ENCODE assay signal across 27 cellular contexts in the genomic region with DNA sequence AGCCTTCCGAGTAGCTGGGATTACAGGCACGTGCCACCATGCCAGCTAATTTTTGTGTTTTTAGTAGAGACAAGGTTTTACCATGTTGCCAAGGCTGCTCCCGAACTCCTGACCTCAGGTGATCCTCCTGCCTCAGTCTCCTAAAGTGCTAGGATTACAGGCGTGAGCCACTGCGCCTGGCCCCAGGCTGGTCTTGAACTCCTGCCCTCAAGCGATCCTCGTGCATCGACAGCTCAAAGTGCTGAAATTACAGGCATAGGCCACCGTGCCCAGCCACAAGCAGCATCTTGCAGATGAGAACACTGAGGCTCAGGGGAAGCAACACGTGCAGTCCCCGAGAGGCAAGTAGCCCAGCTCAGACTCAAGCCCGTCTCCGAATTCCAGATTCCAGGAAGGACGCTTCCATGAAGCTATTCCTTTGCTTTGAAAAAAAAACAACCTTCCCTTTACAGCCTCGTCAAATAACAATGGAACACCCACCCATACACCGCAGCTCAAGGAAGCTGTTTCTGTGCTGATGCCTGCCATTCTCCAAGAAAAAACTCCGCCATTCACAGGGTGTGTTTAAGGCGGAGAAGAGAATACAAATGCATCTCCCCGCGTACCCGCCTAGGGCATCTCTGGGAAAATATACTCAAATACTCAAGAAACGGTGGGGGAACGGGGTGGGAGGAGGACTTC. TPM values are rescaled to one million over a fixed set of nuclear protein-coding genes. Genes with fewer than 3 reads are reported as not detected.
DNase-seq lines count a peak whose midpoint lies in the region; ATAC-seq and TF ChIP-seq lines count a peak whose summit lies in the region.
"Had no signal": no experiment of that assay in that cellular context is flagged by ENCODE, and none has a peak within 500 bp of the region (broad histone marks: within the 10 kb centered on the region; RNA-seq: fewer than 3 reads in every experiment).

No MANE protein-coding gene starts in this region.

- H3K27me3 Mint-ChIP-seq in H9 (ENCODE audit: low read depth) = peaks cover 7% of the 10 kb centered on the region
- peaks cover 6% of the 10 kb centered on the region for H3K27me3 Mint-ChIP-seq in progenitor cell of endocrine pancreas

- H3K4me1 Mint-ChIP-seq in H9 (peaks cover 25 to 33% of the 10 kb centered on the region in 2 experiments), progenitor cell of endocrine pancreas (ENCODE audit: low read depth) (peaks cover 8% of the 10 kb centered on the region)
- H3K4me1 Mint-ChIP-seq: activated naive CD8-positive, alpha-beta T cell treated with anti-CD3 and anti-CD28 coated beads, Interleukin-2, amount 50 U/mL, for 24 hours; nephron had no signal

- H3K4me2 ChIP-seq in H9 (ENCODE audit: insufficient read depth, insufficient read length, low read length) = no peak overlapping the region
- H3K4me2 ChIP-seq: BLaER1 treated with 17β-estradiol and CSF1 and Interleukin-3, amounts not matched to agents 10 nM and 100 nM had no signal

- no peak overlapping the region for H3K18ac ChIP-seq in H9 (ENCODE audit: insufficient read length, low read depth, low read length)

- no peak overlapping the region for H4K5ac ChIP-seq in H9 (ENCODE audit: insufficient read length, low read depth, low read length)

- H3K79me1 ChIP-seq in H9 (ENCODE audit: insufficient read depth, low read depth, low read length, poor library complexity, severe bottlenecking) = no peaks in the 10 kb centered on the region

- no peak overlapping the region for H3K27ac ChIP-seq in H9 (ENCODE audit: insufficient read length, low read depth, low read length)
- H3K27ac ChIP-seq: BLaER1 treated with 17β-estradiol and CSF1 and Interleukin-3, amounts not matched to agents 10 nM and 100 nM; stomach; tibial artery had no signal

- no peak overlapping the region for H2AFZ ChIP-seq in H9 (ENCODE audit: low read length)

- no peak overlapping the region for H3T11ph ChIP-seq in H9 (ENCODE audit: low read length)

- no peaks in the 10 kb centered on the region for H3K79me2 ChIP-seq in H9 (ENCODE audit: insufficient read depth, low read length)

- no peak overlapping the region for H2BK5ac ChIP-seq in H9 (ENCODE audit: insufficient read length, low read length)

- no peak overlapping the region for H4K8ac ChIP-seq in H9 (replicated peaks; ENCODE audit: insufficient read length, low read depth, low read length)

- no peak overlapping the region for H2AK5ac ChIP-seq in H9 (ENCODE audit: insufficient read length, low read length)

- TF ChIP-seq CTCF in H9 (conservative IDR thresholded peaks at IDR 0.05) = no peak
- TF ChIP-seq CTCF in progenitor cell of endocrine pancreas (IDR thresholded peaks at IDR 0.05; ENCODE audit: unreplicated experiment) = no peak

- H3K9me3 Mint-ChIP-seq in H9 (peaks cover 8 to 10% of the 10 kb centered on the region in 2 experiments), progenitor cell of endocrine pancreas (ENCODE audit: low read depth) (peaks cover 4% of the 10 kb centered on the region)

- H3K36me3 ChIP-seq in NT2/D1 (ENCODE audit: insufficient read depth, insufficient read length, low read length) = no peaks in the 10 kb centered on the region
- H3K36me3 ChIP-seq: BLaER1 treated with 17β-estradiol and CSF1 and Interleukin-3, amounts not matched to agents 10 nM and 100 nM; esophagus muscularis mucosa; stomach; tibial artery had no signal

- WGBS in H9 (ENCODE audit: extremely low coverage, insufficient read length, low lambda C conversion rate) = no CpG with 5 or more reads among the region's 23 CpGs

- H3K9ac ChIP-seq in H9 (ENCODE audit: extremely low read depth, insufficient read length, low read length) (no peak overlapping the region), NT2/D1 (ENCODE audit: insufficient read length, low read depth) (peak overlapping the region; percentile 64)
- H3K9ac ChIP-seq: BLaER1 treated with 17β-estradiol and CSF1 and Interleukin-3, amounts not matched to agents 10 nM and 100 nM had no signal

- no peak overlapping the region for H3K56ac ChIP-seq in H9 (ENCODE audit: insufficient read length, low read depth, low read length)

- H2BK20ac ChIP-seq in H9 (ENCODE audit: low read depth, low read length, poor library complexity, severe bottlenecking) = no peak overlapping the region

- H3K4me1 ChIP-seq in H9 (ENCODE audit: insufficient read depth, low read length) (peaks cover 4% of the 10 kb centered on the region; the same call in 1 of the 2 replicates), NT2/D1 (ENCODE audit: insufficient read depth, insufficient read length) (peaks cover 35% of the 10 kb centered on the region)

- H3K4me3 ChIP-seq in NT2/D1 (ENCODE audit: insufficient read length, low read depth) = no peak overlapping the region
- H3K4me3 ChIP-seq: BLaER1 treated with 17β-estradiol and CSF1 and Interleukin-3, amounts not matched to agents 10 nM and 100 nM; esophagus muscularis mucosa; lung; stomach; tibial artery had no signal

- H3K4me3 Mint-ChIP-seq in H9 = no peak overlapping the region; a peak in 1 of 5 replicates
- no peak overlapping the region for H3K4me3 Mint-ChIP-seq in progenitor cell of endocrine pancreas (ENCODE audit: low read depth)
- H3K4me3 Mint-ChIP-seq: activated CD4-positive, alpha-beta memory T cell treated with anti-CD3 and anti-CD28 coated beads for 36 hours; activated naive CD8-positive, alpha-beta T cell treated with anti-CD3 and anti-CD28 coated beads, Interleukin-2, amount 50 U/mL, for 24 hours; activated T-cell treated with anti-CD3 and anti-CD28 coated beads, Interleukin-2, amount 50 U/mL, for 72 hours; nephron had no signal

- H3K36me3 Mint-ChIP-seq in H9 (ENCODE audit: insufficient read depth in 1 of 3, low read depth in 3 of 3) = peaks cover 4 to 13% (median 6%) of the 10 kb centered on the region in 3 experiments; a peak in 4 of 7 replicates
- no peaks in the 10 kb centered on the region for H3K36me3 Mint-ChIP-seq in progenitor cell of endocrine pancreas (ENCODE audit: insufficient read depth)
- H3K36me3 Mint-ChIP-seq: activated CD4-positive, alpha-beta memory T cell treated with anti-CD3 and anti-CD28 coated beads for 36 hours; IgD-negative memory B cell had no signal

- no peak overlapping the region for H3K23ac ChIP-seq in H9 (ENCODE audit: insufficient read length, low read depth, low read length)

- no peaks in the 10 kb centered on the region for H3K27me3 ChIP-seq in H9 (ENCODE audit: insufficient read depth, low read length)
- H3K27me3 ChIP-seq in NT2/D1 (ENCODE audit: insufficient read depth, insufficient read length) = no peaks in the 10 kb centered on the region

- no peak overlapping the region for H2BK12ac ChIP-seq in H9 (ENCODE audit: insufficient read length, low read depth, low read length)

- no peak overlapping the region for H3K14ac ChIP-seq in H9 (ENCODE audit: insufficient read depth, low read length)

- H3K23me2 ChIP-seq in H9 (ENCODE audit: insufficient read length, low read depth, low read length, poor library complexity, severe bottlenecking) = no peaks in the 10 kb centered on the region

- no peak overlapping the region for H2BK15ac ChIP-seq in H9 (ENCODE audit: low read depth, low read length)

- no peak overlapping the region for H3K4ac ChIP-seq in H9 (ENCODE audit: low read depth, low read length)

- no peaks in the 10 kb centered on the region for H4K20me1 ChIP-seq in H9 (ENCODE audit: control insufficient read depth, insufficient read depth, insufficient read length)

- DNase-seq in H9 (no peak), NT2/D1 (ENCODE audit: low read depth, low spot score) (peak; percentile 48), iPS-NIHi11 (ENCODE audit: low spot score) (peak; percentile 26), progenitor cell of endocrine pancreas (ENCODE audit: low spot score, unreplicated experiment) (no peak), SIG-M5 (lab: John Stamatoyannopoulos, UW) (no peak)
- no peak for DNase-seq in stimulated activated CD4-positive, alpha-beta T cell treated with anti-CD3 and anti-CD28 coated beads, Interleukin-2, amount 100 ng/mL, for 48 hours
- DNase-seq: activated CD4-positive, alpha-beta memory T cell treated with anti-CD3 and anti-CD28 coated beads for 36 hours; activated CD4-positive, CD25-positive, alpha-beta regulatory T cell treated with anti-CD3 and anti-CD28 coated beads, Interleukin-2, amount 50 U/mL, for 72 hours; activated naive CD8-positive, alpha-beta T cell treated with anti-CD3 and anti-CD28 coated beads, Interleukin-2, amount 50 U/mL, for 24 hours; activated T-cell treated with anti-CD3 and anti-CD28 coated beads, Interleukin-2, amount 50 U/mL, for 72 hours; cortex of kidney; foreskin fibroblast; kidney; NCI-H1436 treated with DMSO at 0.1 percent for 48 hours; NCI-H2107; NCI-H446; OCI-M1; stomach; T-helper 2 cell; tibial artery had no signal

- H4K91ac ChIP-seq in H9 (ENCODE audit: insufficient read length, low read depth, low read length) = no peak overlapping the region

- H2BK120ac ChIP-seq in H9 (ENCODE audit: low read depth, low read length, poor library complexity, severe bottlenecking) = no peak overlapping the region

- H3K9me3 ChIP-seq in H9 (ENCODE audit: control insufficient read depth, low read depth, low read length) = no peaks in the 10 kb centered on the region
- H3K9me3 ChIP-seq in NT2/D1 (ENCODE audit: insufficient read depth, low read length) = peaks cover 8% of the 10 kb centered on the region; the same call in 1 of the 2 replicates
- H3K9me3 ChIP-seq: esophagus muscularis mucosa had no signal

- no peak for ATAC-seq in HG03378 (IDR thresholded peaks at IDR 0.05; ENCODE audit: unreplicated experiment)
- ATAC-seq: activated naive CD8-positive, alpha-beta T cell treated with anti-CD3 and anti-CD28 coated beads, Interleukin-2, amount 50 U/mL, for 24 hours; activated T-cell treated with anti-CD3 and anti-CD28 coated beads, Interleukin-2, amount 50 U/mL, for 72 hours; sciatic nerve had no signal

- peak overlapping the region in 2 of 3 experiments; percentile 40 to 55; a peak in 2 of 7 replicates for H3K27ac Mint-ChIP-seq in H9
- peak overlapping the region; percentile 45 for H3K27ac Mint-ChIP-seq in progenitor cell of endocrine pancreas
- H3K27ac Mint-ChIP-seq: activated CD4-positive, alpha-beta memory T cell treated with anti-CD3 and anti-CD28 coated beads for 36 hours; activated naive CD8-positive, alpha-beta T cell treated with anti-CD3 and anti-CD28 coated beads, Interleukin-2, amount 50 U/mL, for 24 hours; activated T-cell treated with anti-CD3 and anti-CD28 coated beads, Interleukin-2, amount 50 U/mL, for 72 hours; IgD-negative memory B cell had no signal

RNA-seq across cellular contexts. Expression of gene PDGFB, which starts 34.5 kb away (rescaled TPM):
- total RNA-seq in H9 (2021) (6.1 and 7.1 TPM in 2 replicates), progenitor cell of endocrine pancreas (6.7 and 7.1 TPM in 2 replicates)

RNA-seq across cellular contexts. Expression of gene RPL3, which starts 40.1 kb away (rescaled TPM):
- 2,830 and 2,855 TPM in 2 replicates for total RNA-seq in H9 (2021)
- 2,433 and 2,506 TPM in 2 replicates for total RNA-seq in progenitor cell of endocrine pancreas

Comparison
In these comparisons a context has a peak if more than half of its experiments do, and no peak if none do; other contexts are left out.
1. DNase-seq: peak in NT2/D1 (single experiment) and iPS-NIHi11 (single experiment); none in H9 (single experiment), progenitor cell of endocrine pancreas (single experiment), stimulated activated CD4-positive, alpha-beta T cell treated with anti-CD3 and anti-CD28 coated beads, Interleukin-2, amount 100 ng/mL, for 48 hours (0 of 2) and SIG-M5 (single experiment).